In genomic region chr19:46903458-46903857, GRCh38 we compare ENCODE assay signal across 14 cellular contexts. TPM values are rescaled to one million over a fixed set of nuclear protein-coding genes. Genes with fewer than 3 reads are reported as not detected.
A peak's percentile ranks its signal among the peaks of the same experiment; 100 is the strongest.
DNase-seq lines count a peak whose midpoint lies in the region; ATAC-seq and TF ChIP-seq lines count a peak whose summit lies in the region.
"Had no signal": no experiment of that assay in that cellular context is flagged by ENCODE, and none has a peak within 500 bp of the region (broad histone marks: within the 10 kb centered on the region; RNA-seq: fewer than 3 reads in every experiment).

No MANE protein-coding gene starts in this region.

- H3K9me3 Mint-ChIP-seq in CD4-positive, alpha-beta memory T cell: no peaks in the 10 kb centered on the region
- H3K9me3 Mint-ChIP-seq in effector memory CD8-positive, alpha-beta T cell: no peaks in the 10 kb centered on the region
- no peaks in the 10 kb centered on the region for H3K9me3 Mint-ChIP-seq in progenitor cell of endocrine pancreas (ENCODE audit: low read depth)
- H3K9me3 Mint-ChIP-seq: activated T-helper 1 cell treated with anti-CD3 and anti-CD28 coated beads, Interleukin-12 subunit alpha, Interleukin-12 subunit beta, Interleukin-2, Interleukin-4 antibody, amounts not matched to agents 30 ng/mL and 10 ng/mL and 1 ng/mL, durations not matched to agents 14 hours and 24 hours and 36 hours; CD8-positive, alpha-beta T cell had no signal

- H3K27ac ChIP-seq in CD4-positive, alpha-beta memory T cell (ENCODE audit: low read depth, low read length): no peak overlapping the region
- no peak overlapping the region for H3K27ac ChIP-seq in effector memory CD4-positive, alpha-beta T cell (ENCODE audit: insufficient read depth, low read length, poor library complexity, severe bottlenecking)
- H3K27ac ChIP-seq: tibial artery had no signal

- H3K27me3 Mint-ChIP-seq in CD4-positive, alpha-beta memory T cell: no peaks in the 10 kb centered on the region
- no peaks in the 10 kb centered on the region for H3K27me3 Mint-ChIP-seq in effector memory CD8-positive, alpha-beta T cell
- H3K27me3 Mint-ChIP-seq in progenitor cell of endocrine pancreas: no peaks in the 10 kb centered on the region

- H3K36me3 ChIP-seq in CD4-positive, alpha-beta memory T cell (ENCODE audit: insufficient read depth, low read length): no peaks in the 10 kb centered on the region
- no peaks in the 10 kb centered on the region for H3K36me3 ChIP-seq in effector memory CD4-positive, alpha-beta T cell (ENCODE audit: control insufficient read depth, insufficient read depth, low read length)
- H3K36me3 ChIP-seq: tibial artery had no signal

- peak overlapping the region in 6 of 7 donors; percentile 29 to 69 (median 34) for H3K27ac Mint-ChIP-seq in CD4-positive, alpha-beta memory T cell
- H3K27ac Mint-ChIP-seq in effector memory CD8-positive, alpha-beta T cell: peak overlapping the region; percentile 51 to 69
- peak overlapping the region; percentile 96 for H3K27ac Mint-ChIP-seq in progenitor cell of endocrine pancreas
- H3K27ac Mint-ChIP-seq: activated T-helper 1 cell treated with anti-CD3 and anti-CD28 coated beads, Interleukin-12 subunit alpha, Interleukin-12 subunit beta, Interleukin-2, Interleukin-4 antibody, amounts not matched to agents 30 ng/mL and 10 ng/mL and 1 ng/mL, durations not matched to agents 14 hours and 24 hours and 36 hours had no signal

- no peaks in the 10 kb centered on the region for H3K9me3 ChIP-seq in CD4-positive, alpha-beta memory T cell (ENCODE audit: control insufficient read depth in 1 of 2, low read length in 2 of 2)
- H3K9me3 ChIP-seq in effector memory CD4-positive, alpha-beta T cell (ENCODE audit: control insufficient read depth, low read length): no peaks in the 10 kb centered on the region
- H3K9me3 ChIP-seq: SJSA1, tibial artery had no signal

- CTCF ChIA-PET in CD4-positive, alpha-beta memory T cell (lab: Charles Lee; ENCODE audit: partially characterized antibody): no interaction called here

- H3K4me3 Mint-ChIP-seq in CD4-positive, alpha-beta memory T cell: no peak overlapping the region
- H3K4me3 Mint-ChIP-seq in effector memory CD8-positive, alpha-beta T cell: no peak overlapping the region
- no peak overlapping the region for H3K4me3 Mint-ChIP-seq in progenitor cell of endocrine pancreas (ENCODE audit: low read depth)
- H3K4me3 Mint-ChIP-seq: activated T-helper 1 cell treated with anti-CD3 and anti-CD28 coated beads, Interleukin-12 subunit alpha, Interleukin-12 subunit beta, Interleukin-2, Interleukin-4 antibody, amounts not matched to agents 30 ng/mL and 10 ng/mL and 1 ng/mL, durations not matched to agents 14 hours and 24 hours and 36 hours; CD8-positive, alpha-beta T cell had no signal

- no peak for DNase-seq in CD4-positive, alpha-beta memory T cell
- peak; percentile 43 for DNase-seq in M059J (ENCODE audit: low read depth)
- no peak for DNase-seq in effector memory CD8-positive, alpha-beta T cell
- no peak for DNase-seq in progenitor cell of endocrine pancreas (ENCODE audit: low spot score, unreplicated experiment)
- no peak for DNase-seq in OCI-M1 (lab: John Stamatoyannopoulos, UW)
- no peak for DNase-seq in effector memory CD4-positive, alpha-beta T cell
- DNase-seq: CD8-positive, alpha-beta T cell; Kasumi-1; NCI-H345; tibial artery had no signal

- intact Hi-C loops in CD4-positive, alpha-beta memory T cell (cut with micrococcal nuclease): no loop called here

- POLR2A ChIA-PET in CD4-positive, alpha-beta memory T cell (lab: Charles Lee; ENCODE audit: partially characterized antibody): interaction anchor here (0.9 kb wide), 1 partner anchor 85 kb away, joined by 3 read pairs; no protein-coding TSS in a partner anchor

- peaks cover 0 to 5% of the 10 kb centered on the region in 2 donors for H3K36me3 Mint-ChIP-seq in CD4-positive, alpha-beta memory T cell
- H3K36me3 Mint-ChIP-seq in effector memory CD8-positive, alpha-beta T cell (ENCODE audit: insufficient read depth): no peaks in the 10 kb centered on the region
- H3K36me3 Mint-ChIP-seq in progenitor cell of endocrine pancreas (ENCODE audit: insufficient read depth): peaks cover 2% of the 10 kb centered on the region

- H3K4me3 ChIP-seq in CD4-positive, alpha-beta memory T cell (ENCODE audit: low read length in 2 of 2): no peak overlapping the region
- no peak overlapping the region for H3K4me3 ChIP-seq in effector memory CD4-positive, alpha-beta T cell (ENCODE audit: insufficient read depth, low read depth, low read length, poor library complexity, severe bottlenecking)
- H3K4me3 ChIP-seq: SJSA1, tibial artery had no signal

- H3K27me3 ChIP-seq in CD4-positive, alpha-beta memory T cell (ENCODE audit: insufficient read depth, low read length): no peaks in the 10 kb centered on the region
- no peaks in the 10 kb centered on the region for H3K27me3 ChIP-seq in effector memory CD4-positive, alpha-beta T cell (replicated peaks; ENCODE audit: control insufficient read depth, insufficient read depth, low read length, poor library complexity, severe bottlenecking)
- H3K27me3 ChIP-seq: SJSA1, tibial artery had no signal

- peaks cover 46% of the 10 kb centered on the region for H3K4me1 ChIP-seq in CD4-positive, alpha-beta memory T cell (ENCODE audit: insufficient read depth, low read length)
- peaks cover 8% of the 10 kb centered on the region for H3K4me1 ChIP-seq in effector memory CD4-positive, alpha-beta T cell (ENCODE audit: control insufficient read depth, insufficient read depth, low read length, poor library complexity, severe bottlenecking)

- ATAC-seq in effector memory CD8-positive, alpha-beta T cell (replicated peaks): no peak
- ATAC-seq in HG02571 (IDR thresholded peaks at IDR 0.05; ENCODE audit: unreplicated experiment) (no peak), HG03460 (IDR thresholded peaks at IDR 0.05; ENCODE audit: unreplicated experiment) (no peak)
- ATAC-seq: CD8-positive, alpha-beta T cell had no signal

- peaks cover 44 to 68% (median 53%) of the 10 kb centered on the region in 4 donors for H3K4me1 Mint-ChIP-seq in CD4-positive, alpha-beta memory T cell
- H3K4me1 Mint-ChIP-seq in effector memory CD8-positive, alpha-beta T cell (ENCODE audit: low read depth in 2 of 2): peaks cover 41 to 56% of the 10 kb centered on the region in 2 donors
- peaks cover 42% of the 10 kb centered on the region for H3K4me1 Mint-ChIP-seq in progenitor cell of endocrine pancreas (ENCODE audit: low read depth)

- TF ChIP-seq CTCF in progenitor cell of endocrine pancreas (IDR thresholded peaks at IDR 0.05; ENCODE audit: unreplicated experiment): no peak

RNA-seq across cellular contexts. Expression of gene ARHGAP35, which starts 42.7 kb away (rescaled TPM):
- 10 to 100 TPM; 47.5 to 49.0 TPM for total RNA-seq in CD4-positive, alpha-beta memory T cell
- polyA plus RNA-seq in CD4-positive, alpha-beta memory T cell: 10 to 100 TPM in 1 of 2 donors, 1 to 10 TPM in 1; 1.1 to 10.6 TPM
- 18.7 and 43.2 TPM in 2 replicates for total RNA-seq in M059J (2014; rRNA removed; shearing (Covaris generic))
- total RNA-seq in progenitor cell of endocrine pancreas: 84.9 and 86.0 TPM in 2 replicates

RNA-seq across cellular contexts. Expression of gene AP2S1, which starts 52.8 kb away (rescaled TPM):
- 10 to 100 TPM; 40.7 to 42.1 TPM for total RNA-seq in CD4-positive, alpha-beta memory T cell
- 10 to 100 TPM; 62.4 to 67.6 TPM for polyA plus RNA-seq in CD4-positive, alpha-beta memory T cell
- 365 and 428 TPM in 2 replicates for total RNA-seq in M059J (2014; rRNA removed; shearing (Covaris generic))
- 96.9 and 103 TPM in 2 replicates for total RNA-seq in progenitor cell of endocrine pancreas

Comparison
In these comparisons a context has a peak if more than half of its experiments do, and no peak if none do; other contexts are left out.
1. H3K27ac Mint-ChIP-seq: peak in every context shown above with its lines; median percentile 96 in progenitor cell of endocrine pancreas; 60 in effector memory CD8-positive, alpha-beta T cell; 34 in CD4-positive, alpha-beta memory T cell.